15 cellular contexts compared by ENCODE assay signal in genomic region chr14:51889851-51890250, GRCh38. TPM values are rescaled to one million over a fixed set of nuclear protein-coding genes. Genes with fewer than 3 reads are reported as not detected.
A peak's percentile ranks its signal among the peaks of the same experiment; 100 is the strongest.
DNase-seq lines count a peak whose midpoint lies in the region; ATAC-seq and TF ChIP-seq lines count a peak whose summit lies in the region.
"Had no signal": no experiment of that assay in that cellular context is flagged by ENCODE, and none has a peak within 500 bp of the region (broad histone marks: within the 10 kb centered on the region; RNA-seq: fewer than 3 reads in every experiment).

No MANE protein-coding gene starts in this region.

- H3K9me3 ChIP-seq in BLaER1 (no peaks in the 10 kb centered on the region; the same call in 1 of the 2 replicates), DND-41 (ENCODE audit: insufficient read depth, low read length, severe bottlenecking) (no peaks in the 10 kb centered on the region)

- H3K9me3 Mint-ChIP-seq in activated CD4-positive, alpha-beta memory T cell treated with anti-CD3 and anti-CD28 coated beads, Interleukin-2, amount 10 ng/mL, durations not matched to agents 7 days and 5 days: no peaks in the 10 kb centered on the region

- no peak for TF ChIP-seq CTCF in DND-41 (IDR thresholded peaks at IDR 0.05; ENCODE audit: borderline replicate concordance, extremely low read depth, low read length, poor library complexity, severe bottlenecking)
- no peak for TF ChIP-seq CTCF in fibroblast of mammary gland (conservative IDR thresholded peaks at IDR 0.05; ENCODE audit: control insufficient read depth, insufficient read depth, low read depth, low read length)

- H3K27me3 ChIP-seq in BLaER1 (no peaks in the 10 kb centered on the region), DND-41 (ENCODE audit: insufficient read depth, low read length, poor library complexity) (no peaks in the 10 kb centered on the region)
- H3K27me3 ChIP-seq: brain microvascular endothelial cell had no signal

- POLR2A ChIA-PET in activated CD4-positive, alpha-beta memory T cell treated with anti-CD3 and anti-CD28 coated beads, Interleukin-2, amount 10 ng/mL, durations not matched to agents 7 days and 5 days (lab: Charles Lee): interaction anchor here (0.5 to 1.7 kb wide), 3 partner anchors 11 to 29 kb away, joined by 3 to 6 read pairs (median 4); no protein-coding TSS in a partner anchor

- DNase-seq in DND-41: no peak
- DNase-seq in activated CD4-positive, alpha-beta memory T cell treated with anti-CD3 and anti-CD28 coated beads, Interleukin-2, amount 10 ng/mL, durations not matched to agents 7 days and 5 days: no peak
- DNase-seq in fibroblast of mammary gland (ENCODE audit: low read depth): peak; percentile 6
- DNase-seq in NCI-H128 (lab: John Stamatoyannopoulos, UW; ENCODE audit: unreplicated experiment): no peak
- DNase-seq in DMS153 (lab: John Stamatoyannopoulos, UW): no peak
- DNase-seq: brain microvascular endothelial cell, C1 segment of cervical spinal cord, glutamatergic neuron, KBM-7, kidney glomerular epithelial cell, NCI-H2029 treated with DMSO at 0.1 percent for 48 hours, substantia nigra had no signal

- peaks cover 97% of the 10 kb centered on the region for H3K79me2 ChIP-seq in DND-41 (ENCODE audit: insufficient read depth, low read length)

- H3K36me3 ChIP-seq in BLaER1 (peaks cover 21% of the 10 kb centered on the region; the same call in 1 of the 2 replicates), DND-41 (ENCODE audit: insufficient read depth, low read length) (peaks cover 32% of the 10 kb centered on the region)
- H3K36me3 ChIP-seq: brain microvascular endothelial cell had no signal

- H3K27ac ChIP-seq in BLaER1: no peak overlapping the region
- H3K27ac ChIP-seq in DND-41 (ENCODE audit: low read length): no peak overlapping the region
- H3K27ac ChIP-seq: brain microvascular endothelial cell had no signal

- H3K4me2 ChIP-seq in BLaER1 (peak overlapping the region; percentile 45), DND-41 (ENCODE audit: insufficient read depth, low read length) (no peak overlapping the region)

- H3K27ac Mint-ChIP-seq in activated CD4-positive, alpha-beta memory T cell treated with anti-CD3 and anti-CD28 coated beads, Interleukin-2, amount 10 ng/mL, durations not matched to agents 7 days and 5 days: peak overlapping the region; percentile 17

- H3K4me1 ChIP-seq in BLaER1 (peaks cover 18% of the 10 kb centered on the region), DND-41 (ENCODE audit: insufficient read depth, low read length) (no peaks in the 10 kb centered on the region; the same call in 1 of the 2 replicates)

- no peak overlapping the region for H3K4me3 Mint-ChIP-seq in activated CD4-positive, alpha-beta memory T cell treated with anti-CD3 and anti-CD28 coated beads, Interleukin-2, amount 10 ng/mL, durations not matched to agents 7 days and 5 days

- no peak overlapping the region for H2AFZ ChIP-seq in DND-41 (ENCODE audit: low read depth, low read length)

- H3K9ac ChIP-seq in BLaER1 (no peak overlapping the region), DND-41 (ENCODE audit: low read depth, low read length) (no peak overlapping the region)

- H3K4me1 Mint-ChIP-seq in activated CD4-positive, alpha-beta memory T cell treated with anti-CD3 and anti-CD28 coated beads, Interleukin-2, amount 10 ng/mL, durations not matched to agents 7 days and 5 days: peaks cover 45% of the 10 kb centered on the region

- ATAC-seq in DND-41 (ENCODE audit: insufficient read depth, low read depth) (peak; percentile 40; the same call in 2 of the 3 replicates), HG03520 (IDR thresholded peaks at IDR 0.05; ENCODE audit: unreplicated experiment) (no peak), HG03039 (IDR thresholded peaks at IDR 0.05; ENCODE audit: unreplicated experiment) (no peak)

- H3K36me3 Mint-ChIP-seq in activated CD4-positive, alpha-beta memory T cell treated with anti-CD3 and anti-CD28 coated beads, Interleukin-2, amount 10 ng/mL, durations not matched to agents 7 days and 5 days (ENCODE audit: low read depth): peaks cover 75% of the 10 kb centered on the region

- H3K4me3 ChIP-seq in BLaER1 (no peak overlapping the region), DND-41 (ENCODE audit: low read depth in 1 of 2, low read length in 2 of 2) (no peak overlapping the region), fibroblast of mammary gland (ENCODE audit: control insufficient read depth, low read depth, low read length) (no peak overlapping the region)

- CTCF ChIA-PET in activated CD4-positive, alpha-beta memory T cell treated with anti-CD3 and anti-CD28 coated beads, Interleukin-2, amount 10 ng/mL, durations not matched to agents 7 days and 5 days (lab: Charles Lee): no interaction called here

- no peaks in the 10 kb centered on the region for H3K27me3 Mint-ChIP-seq in activated CD4-positive, alpha-beta memory T cell treated with anti-CD3 and anti-CD28 coated beads, Interleukin-2, amount 10 ng/mL, durations not matched to agents 7 days and 5 days

- H4K20me1 ChIP-seq in BLaER1 (no peaks in the 10 kb centered on the region), DND-41 (ENCODE audit: insufficient read depth, low read length) (peaks cover 11% of the 10 kb centered on the region; the same call in 1 of the 2 replicates)

RNA-seq across cellular contexts. Expression of gene GNG2, which starts 29.4 kb away (rescaled TPM):
- 100 to 1,000 TPM; 296 to 304 TPM for total RNA-seq in activated CD4-positive, alpha-beta memory T cell treated with anti-CD3 and anti-CD28 coated beads, Interleukin-2, amount 10 ng/mL, durations not matched to agents 7 days and 5 days
